8 cellular contexts compared by ENCODE assay signal in the genomic region with DNA sequence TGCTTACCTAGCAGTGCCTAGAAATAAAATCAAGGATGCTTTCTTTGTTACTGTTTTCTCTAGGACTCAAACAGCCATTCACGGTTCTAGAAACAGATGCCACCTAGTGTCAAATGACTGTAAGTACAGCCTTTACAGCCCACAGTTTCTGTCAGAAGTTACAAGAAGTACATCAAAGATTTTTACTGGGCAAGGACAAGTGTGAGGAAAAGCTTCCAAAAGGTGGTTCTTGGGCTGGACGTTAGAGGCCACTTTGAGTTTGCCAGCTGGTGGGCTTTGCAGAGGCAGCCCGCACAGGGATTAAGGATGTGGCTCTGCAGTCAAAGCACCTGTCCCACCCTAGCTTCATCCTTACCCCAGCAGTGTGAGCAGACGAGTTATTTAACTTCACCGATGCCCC. TPM values are rescaled to one million over a fixed set of nuclear protein-coding genes. Genes with fewer than 3 reads are reported as not detected.
A peak's percentile ranks its signal among the peaks of the same experiment; 100 is the strongest.
DNase-seq lines count a peak whose midpoint lies in the region; ATAC-seq, FAIRE-seq and TF ChIP-seq lines count a peak whose summit lies in the region.

No MANE protein-coding gene starts in this region.

- H3K27me3 ChIP-seq in K562 (ENCODE audit: control insufficient read depth in 2 of 2, insufficient read depth in 2 of 2, low read length in 2 of 2), result no peaks in the 10 kb centered on the region

- H2AFZ ChIP-seq in K562 (ENCODE audit: low read depth, low read length), result no peak overlapping the region

- peaks cover 0 to 6% of the 10 kb centered on the region in 2 experiments; a peak in 2 of 5 replicates for H3K4me1 ChIP-seq in K562 (replicated peaks in 1 of 2; ENCODE audit: control insufficient read depth in 2 of 2, insufficient read depth in 2 of 2, low read length in 2 of 2)

- H3K9ac ChIP-seq in K562 (ENCODE audit: insufficient read depth in 1 of 2, low read depth in 2 of 2, low read length in 2 of 2), result no peak overlapping the region

- DNase-seq in DMS114 treated with DMSO at 0.1 percent for 48 hours (lab: John Stamatoyannopoulos, UW; ENCODE audit: unreplicated experiment) (peak; percentile 100), HS-27A (ENCODE audit: low read depth) (peak; percentile 29), NCI-H82 (lab: John Stamatoyannopoulos, UW) (peak; percentile 66), K562 (ENCODE audit: extremely low read depth in 1 of 4, low spot score in 3 of 4) (peak; percentile 31 to 67 (median 40)), inferior parietal cortex (ENCODE audit: extremely low spot score) (peak; percentile 81), stromal cell of bone marrow (ENCODE audit: low read depth) (peak; percentile 40), ureter (ENCODE audit: low spot score) (no peak)

- TF ChIP-seq POLR2A in K562 (conservative IDR thresholded peaks at IDR 0.05), result no peak

- peak; percentile 71 for ATAC-seq in K562
- no peak for ATAC-seq in GM18909 (IDR thresholded peaks at IDR 0.05; ENCODE audit: poor library complexity, unreplicated experiment)

- TF ChIP-seq EP300 in K562 (IDR thresholded peaks at IDR 0.05; ENCODE audit: low read length), result no peak

- H3K36me3 ChIP-seq in K562 (ENCODE audit: control insufficient read depth, insufficient read depth, low read length), result no peaks in the 10 kb centered on the region

- H3K79me2 ChIP-seq in K562 (ENCODE audit: control insufficient read depth, insufficient read depth, low read length), result peaks cover 84% of the 10 kb centered on the region

- peak; percentile 68 to 82 (median 76) for TF ChIP-seq CTCF in K562 (IDR thresholded peaks at IDR 0.05 in 2 of 3, conservative IDR thresholded peaks at IDR 0.05 in 1 of 3; ENCODE audit: insufficient read depth in 2 of 3, low read depth in 1 of 3, low read length in 3 of 3)

- FAIRE-seq in K562 (lab: Jason Lieb, UNC), result peak; percentile 92

- no peak overlapping the region for H3K4me3 ChIP-seq in K562

- intact Hi-C loops in K562 (cut with micrococcal nuclease), result loop anchor here (1.0 kb wide), 2 partner anchors 130 to 197 kb away; no protein-coding TSS in a partner anchor

- peaks cover 33% of the 10 kb centered on the region for H4K20me1 ChIP-seq in K562 (replicated peaks; ENCODE audit: control insufficient read depth, insufficient read depth, low read length)

- in situ Hi-C loops in K562 (cut with MboI), result no loop called here

- no peak overlapping the region for H3K4me2 ChIP-seq in K562 (ENCODE audit: insufficient read depth, low read length)

- no TSS peak for BruUV-seq in K562 (replicated peaks; lab: Mats Ljungman, UMichigan)

- TF ChIP-seq RAD21 in K562 (CRISPR knock-in tag; conservative IDR thresholded peaks at IDR 0.05 in 1 of 2, IDR thresholded peaks at IDR 0.05 in 1 of 2), result peak; percentile 52 to 76

- CTCF ChIA-PET in K562 (lab: Yijun Ruan, JAX; ENCODE audit: low intra/inter-chr PET ratio), result interaction anchor here (0.6 kb wide), 1 partner anchor 85 kb away, joined by 3 read pairs; no protein-coding TSS in a partner anchor

- H3K27ac ChIP-seq in K562 (ENCODE audit: extremely low read depth, low read depth, low read length), result no peak overlapping the region

- WGBS in K562 (ENCODE audit: insufficient coverage, low coverage, missing lambda C conversion rate), result 21% methylated on average over 5 of the region's 5 CpGs

- H3K9me1 ChIP-seq in K562 (ENCODE audit: control insufficient read depth, insufficient read depth, low read length), result no peaks in the 10 kb centered on the region

- POLR2A ChIA-PET in K562 (lab: Yijun Ruan, JAX), result interaction anchor here (0.6 to 0.9 kb wide), 3 partner anchors 15 to 43 kb away, joined by 3 read pairs; no protein-coding TSS in a partner anchor

- no peaks in the 10 kb centered on the region for H3K9me3 ChIP-seq in K562 (replicated peaks; ENCODE audit: control insufficient read depth, insufficient read depth, low read depth, low read length)

TF ChIP-seq in K562, 482 proteins besides CTCF, POLR2A, EP300 and RAD21:
- TF ChIP-seq GATAD2B (IDR thresholded peaks at IDR 0.05; ENCODE audit: borderline replicate concordance) (0 out of 2 replicates have a peak, but pooled peaks have one; percentile 6), SP2 (IDR thresholded peaks at IDR 0.05; ENCODE audit: extremely low read depth, low read depth, low read length, poor library complexity, severe bottlenecking) (no peak), SMC3 (conservative IDR thresholded peaks at IDR 0.05; ENCODE audit: insufficient read depth, low read depth, low read length) (peak; percentile 65), CBX8 (IDR thresholded peaks at IDR 0.05; ENCODE audit: borderline replicate concordance, extremely low read depth, low read depth, low read length, poor library complexity, severe bottlenecking) (no peak), SIN3A (IDR thresholded peaks at IDR 0.05; ENCODE audit: borderline replicate concordance in 2 of 2, control insufficient read depth in 1 of 2, low read depth in 2 of 2, low read length in 2 of 2) (no peak)

RNA-seq across cellular contexts. Expression of a gene that starts 6.9 kb away (rescaled TPM):
- 25.4 and 66.1 TPM in 2 replicates for total RNA-seq in K562 (2011; cell fraction: chromatin; rRNA removed; ENCODE audit: low replicate concordance)
- total RNA-seq in K562 (2011; cell fraction: nucleolus; rRNA removed), result 10.5 and 14.7 TPM in 2 replicates
- 19.0 and 28.4 TPM in 2 replicates for total RNA-seq in K562 (2011; cell fraction: nucleoplasm; rRNA removed)
- total RNA-seq in K562 (2014; rRNA removed) (15.5 and 20.8 TPM in 2 replicates), K562 (2014; rRNA removed; fragmentation: Illumina TruSeq; extraction: Trizol) (24.6 and 29.4 TPM in 2 replicates), K562 (2015; rRNA removed; fragmentation: Illumina TruSeq; extraction: Trizol) (21.3 and 22.0 TPM in 2 replicates), K562 (2021) (22.7 and 24.7 TPM in 2 replicates), ureter (67.6 TPM)
- polyA plus RNA-seq in K562 (2011; rRNA removed) (18.9 and 20.9 TPM in 2 replicates), K562 (2014; fragmentation: Illumina TruSeq; extraction: Trizol) (27.3 and 29.2 TPM in 2 replicates), K562 (2014; fragmentation: Nextera tagmentation; extraction: Ambion mirVana) (1 to 10 TPM; 7.3 to 7.4 TPM), K562 (2014; rRNA removed) (16.3 and 20.4 TPM in 2 replicates)
- 4.5 and 9.3 TPM in 2 replicates for polyA plus RNA-seq in K562 (2011; cell fraction: cytosol; rRNA removed)
- 13.0 and 16.5 TPM in 2 replicates for polyA plus RNA-seq in K562 (2011; cell fraction: nucleus; rRNA removed)
- polyA plus RNA-seq in K562 (2012), result 18.2 and 21.9 TPM in 2 replicates
- 31.7 and 36.9 TPM in 2 replicates for polyA minus RNA-seq in K562 (2011; rRNA and poly(A)+ RNA removed)
- 9.8 and 10.7 TPM in 2 replicates for polyA minus RNA-seq in K562 (2011; cell fraction: cytosol; rRNA and poly(A)+ RNA removed)
- 10.1 and 14.9 TPM in 2 replicates for polyA minus RNA-seq in K562 (2011; cell fraction: nucleus; rRNA and poly(A)+ RNA removed)
